1 cellular context compared by ENCODE assay signal in the genomic region with DNA sequence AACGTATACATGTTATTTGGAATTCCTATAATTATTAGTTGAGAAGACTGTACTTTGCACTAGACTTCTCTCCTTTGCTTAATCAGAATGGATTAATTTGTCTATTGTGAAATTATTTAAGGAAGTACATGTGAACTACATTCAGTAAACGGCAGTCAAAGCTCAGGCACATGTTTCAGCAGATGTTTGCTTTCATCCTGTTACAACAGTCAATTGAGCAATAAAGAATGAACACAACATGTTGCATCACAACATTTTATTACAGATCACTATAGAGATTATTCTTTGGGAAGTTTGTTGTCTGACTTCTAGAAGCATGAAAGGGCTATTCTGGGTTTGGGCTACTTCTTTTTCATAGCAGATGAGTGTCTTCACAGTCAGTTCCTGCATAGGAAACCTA.
TF ChIP-seq lines count a peak whose summit lies in the region.

No MANE protein-coding gene starts in this region.

TF ChIP-seq in SK-N-SH, 30 proteins besides CTCF, POLR2A, EP300 and RAD21 (continued from another document):
- TF ChIP-seq POLR2AphosphoS5 (IDR thresholded peaks at IDR 0.05; ENCODE audit: low read depth, low read length) (no peak), TEAD4 (IDR thresholded peaks at IDR 0.05; ENCODE audit: borderline replicate concordance, insufficient read depth) (no peak), FOXM1 (IDR thresholded peaks at IDR 0.05; ENCODE audit: low read depth) (no peak), SIN3A (IDR thresholded peaks at IDR 0.05; ENCODE audit: borderline replicate concordance, low read depth, low read length) (no peak)
